ENCODE assay signal across 1 cellular context in the genomic region with DNA sequence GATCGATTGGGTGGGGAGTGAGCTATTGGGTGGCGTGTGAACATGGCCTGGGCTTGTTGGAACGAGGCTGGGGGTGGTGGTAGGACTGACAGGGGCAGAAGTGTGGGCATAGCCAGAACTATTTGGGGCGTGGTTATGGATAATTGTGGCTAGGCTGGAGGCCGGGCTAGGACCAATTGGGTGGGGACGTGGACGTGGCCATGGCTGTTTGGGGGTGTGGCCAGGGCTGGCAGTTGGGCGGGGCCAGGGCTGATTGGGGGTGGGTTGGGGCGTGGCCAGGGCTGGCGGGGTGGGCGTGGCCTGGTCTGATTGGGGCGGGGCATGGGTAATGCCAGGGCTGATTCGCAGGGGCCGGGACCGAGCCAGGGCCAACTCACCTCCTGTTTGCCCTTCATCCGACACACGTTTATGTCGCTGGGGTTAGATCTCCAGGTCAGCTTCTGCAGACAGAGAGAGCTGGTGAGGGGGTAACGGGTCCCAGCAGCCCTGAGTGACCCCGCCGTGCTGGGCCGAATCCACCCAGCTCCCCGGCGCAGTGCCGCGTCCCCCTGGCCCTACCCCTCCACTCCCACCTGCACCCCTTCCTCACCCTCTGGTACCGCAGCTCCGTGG.
TF ChIP-seq lines count a peak whose summit lies in the region.

No MANE protein-coding gene starts in this region.

TF ChIP-seq in GM12878, 131 proteins besides CTCF, POLR2A, EP300 and RAD21:
- TF ChIP-seq KAT2A (conservative IDR thresholded peaks at IDR 0.05; ENCODE audit: control insufficient read depth, low read depth, low read length) = no peak
- no peak for TF ChIP-seq BACH1 (IDR thresholded peaks at IDR 0.05; ENCODE audit: borderline replicate concordance)
- TF ChIP-seq TCF7 (IDR thresholded peaks at IDR 0.05; ENCODE audit: borderline replicate concordance) = no peak
- no peak for TF ChIP-seq ESRRA (IDR thresholded peaks at IDR 0.05; ENCODE audit: low read length)
- TF ChIP-seq IKZF2 (IDR thresholded peaks at IDR 0.05) = no peak
- TF ChIP-seq, protein P1, sequence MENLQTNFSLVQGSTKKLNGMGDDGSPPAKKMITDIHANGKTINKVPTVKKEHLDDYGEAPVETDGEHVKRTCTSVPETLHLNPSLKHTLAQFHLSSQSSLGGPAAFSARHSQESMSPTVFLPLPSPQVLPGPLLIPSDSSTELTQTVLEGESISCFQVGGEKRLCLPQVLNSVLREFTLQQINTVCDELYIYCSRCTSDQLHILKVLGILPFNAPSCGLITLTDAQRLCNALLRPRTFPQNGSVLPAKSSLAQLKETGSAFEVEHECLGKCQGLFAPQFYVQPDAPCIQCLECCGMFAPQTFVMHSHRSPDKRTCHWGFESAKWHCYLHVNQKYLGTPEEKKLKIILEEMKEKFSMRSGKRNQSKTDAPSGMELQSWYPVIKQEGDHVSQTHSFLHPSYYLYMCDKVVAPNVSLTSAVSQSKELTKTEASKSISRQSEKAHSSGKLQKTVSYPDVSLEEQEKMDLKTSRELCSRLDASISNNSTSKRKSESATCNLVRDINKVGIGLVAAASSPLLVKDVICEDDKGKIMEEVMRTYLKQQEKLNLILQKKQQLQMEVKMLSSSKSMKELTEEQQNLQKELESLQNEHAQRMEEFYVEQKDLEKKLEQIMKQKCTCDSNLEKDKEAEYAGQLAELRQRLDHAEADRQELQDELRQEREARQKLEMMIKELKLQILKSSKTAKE (IDR thresholded peaks at IDR 0.05; ENCODE audit: low read depth, poor library complexity, severe bottlenecking) = no peak
- TF ChIP-seq MAX (IDR thresholded peaks at IDR 0.05; ENCODE audit: low read depth, low read length) = no peak
- TF ChIP-seq RELA (IDR thresholded peaks at IDR 0.05; ENCODE audit: borderline replicate concordance, partially characterized antibody) = no peak
